ENCODE assay signal across 1 cellular context in the genomic region with DNA sequence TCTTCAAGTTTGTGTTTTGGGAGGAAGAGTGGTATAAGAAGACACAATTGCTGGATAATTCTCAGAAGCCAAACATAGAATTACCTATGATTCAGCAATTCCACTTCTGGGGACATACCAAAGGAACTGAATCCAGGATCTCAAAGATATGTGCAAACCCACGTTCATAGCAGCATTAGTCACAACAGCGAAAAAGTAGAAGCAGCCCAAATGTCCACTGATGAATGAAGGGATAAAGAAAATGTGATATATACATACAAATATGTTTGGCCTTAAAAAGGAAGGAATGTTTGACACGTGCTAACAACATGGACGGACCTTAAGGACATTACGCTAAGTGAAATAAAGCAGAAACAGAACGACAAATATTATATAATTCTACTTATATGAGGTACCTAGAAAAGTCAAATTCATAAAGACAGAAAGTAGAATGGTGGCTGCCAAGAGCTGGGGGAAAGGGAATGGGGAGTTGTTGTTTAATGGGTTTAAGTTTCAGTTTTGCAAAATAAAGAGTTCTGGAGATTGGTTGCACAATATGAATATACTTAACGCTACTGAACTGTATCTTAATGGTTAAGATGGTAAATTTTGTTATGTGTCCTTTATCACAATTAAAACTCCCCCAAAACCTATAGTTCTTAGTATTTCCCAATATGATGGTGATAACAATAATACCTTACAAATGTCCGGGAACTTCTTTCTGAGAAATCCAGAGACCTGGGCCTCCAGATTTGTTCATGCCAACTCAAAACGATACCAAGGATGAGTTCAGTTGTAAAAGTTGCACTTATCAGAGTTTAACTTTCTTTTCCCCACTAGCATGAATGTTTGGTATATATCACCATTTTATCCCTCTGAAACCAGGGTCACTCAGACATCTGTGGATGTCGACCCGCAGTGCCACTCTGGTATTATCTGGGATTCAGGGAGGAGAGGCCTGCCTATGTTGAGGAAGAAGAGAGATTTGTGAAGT.
TF ChIP-seq lines count a peak whose summit lies in the region.

No MANE protein-coding gene starts in this region.

TF ChIP-seq in SK-N-SH, 30 proteins besides CTCF, POLR2A, EP300 and RAD21 (continued from another document):
- TF ChIP-seq, protein P1, sequence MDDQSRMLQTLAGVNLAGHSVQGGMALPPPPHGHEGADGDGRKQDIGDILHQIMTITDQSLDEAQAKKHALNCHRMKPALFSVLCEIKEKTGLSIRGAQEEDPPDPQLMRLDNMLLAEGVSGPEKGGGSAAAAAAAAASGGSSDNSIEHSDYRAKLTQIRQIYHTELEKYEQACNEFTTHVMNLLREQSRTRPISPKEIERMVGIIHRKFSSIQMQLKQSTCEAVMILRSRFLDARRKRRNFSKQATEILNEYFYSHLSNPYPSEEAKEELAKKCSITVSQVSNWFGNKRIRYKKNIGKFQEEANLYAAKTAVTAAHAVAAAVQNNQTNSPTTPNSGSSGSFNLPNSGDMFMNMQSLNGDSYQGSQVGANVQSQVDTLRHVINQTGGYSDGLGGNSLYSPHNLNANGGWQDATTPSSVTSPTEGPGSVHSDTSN (IDR thresholded peaks at IDR 0.05) = peak; percentile 65
- TF ChIP-seq, protein P2, sequence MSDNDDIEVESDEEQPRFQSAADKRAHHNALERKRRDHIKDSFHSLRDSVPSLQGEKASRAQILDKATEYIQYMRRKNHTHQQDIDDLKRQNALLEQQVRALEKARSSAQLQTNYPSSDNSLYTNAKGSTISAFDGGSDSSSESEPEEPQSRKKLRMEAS (IDR thresholded peaks at IDR 0.05; ENCODE audit: low read depth) = peak; percentile 85
- no peak for TF ChIP-seq RCOR1 (IDR thresholded peaks at IDR 0.05; ENCODE audit: low read length)
- TF ChIP-seq NRF1 (IDR thresholded peaks at IDR 0.05; ENCODE audit: low read depth, low read length) = no peak
- peak; percentile 37; the same call in 1 of the 2 replicates for TF ChIP-seq RXRA (IDR thresholded peaks at IDR 0.05; ENCODE audit: borderline replicate concordance, low read depth)
- TF ChIP-seq, protein P3, sequence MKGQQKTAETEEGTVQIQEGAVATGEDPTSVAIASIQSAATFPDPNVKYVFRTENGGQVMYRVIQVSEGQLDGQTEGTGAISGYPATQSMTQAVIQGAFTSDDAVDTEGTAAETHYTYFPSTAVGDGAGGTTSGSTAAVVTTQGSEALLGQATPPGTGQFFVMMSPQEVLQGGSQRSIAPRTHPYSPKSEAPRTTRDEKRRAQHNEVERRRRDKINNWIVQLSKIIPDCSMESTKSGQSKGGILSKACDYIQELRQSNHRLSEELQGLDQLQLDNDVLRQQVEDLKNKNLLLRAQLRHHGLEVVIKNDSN (IDR thresholded peaks at IDR 0.05; ENCODE audit: borderline replicate concordance, low read depth) = no peak
- TF ChIP-seq NFIC (IDR thresholded peaks at IDR 0.05; ENCODE audit: borderline replicate concordance) = peak; percentile 76
- TF ChIP-seq EZH2phosphoT487 (IDR thresholded peaks at IDR 0.05; ENCODE audit: borderline replicate concordance, low read depth) = no peak
- TF ChIP-seq POLR2AphosphoS5 (IDR thresholded peaks at IDR 0.05; ENCODE audit: low read depth, low read length) = peak; percentile 53; the same call in 1 of the 2 replicates
- TF ChIP-seq REST (IDR thresholded peaks at IDR 0.05; ENCODE audit: low read depth, low read length) = no peak
- peak; percentile 84 for TF ChIP-seq TCF12 (IDR thresholded peaks at IDR 0.05)
